Comparison of ENCODE assay signal across 8 cellular contexts in genomic region chr1:78005755-78006154, GRCh38. TPM values are rescaled to one million over a fixed set of nuclear protein-coding genes. Genes with fewer than 3 reads are reported as not detected.
DNase-seq lines count a peak whose midpoint lies in the region; ATAC-seq and TF ChIP-seq lines count a peak whose summit lies in the region.

No MANE protein-coding gene starts in this region.

- no peaks in the 10 kb centered on the region for H3K27me3 ChIP-seq in neutrophil

- peak overlapping the region; percentile 66 for H3K4me3 ChIP-seq in Jurkat, Clone E6-1 (ENCODE audit: low read length)
- H3K4me3 ChIP-seq in fibroblast of pulmonary artery (replicated peaks; ENCODE audit: low read depth, low read length) (peak overlapping the region; percentile 82), neutrophil (ENCODE audit: low read depth in 1 of 2, low read length in 1 of 2) (no peak overlapping the region)

- H3K4me1 ChIP-seq in neutrophil (ENCODE audit: control insufficient read depth in 1 of 2, insufficient read depth in 1 of 2, low read depth in 1 of 2, low read length in 1 of 2) = peaks cover 20 to 33% of the 10 kb centered on the region in 2 experiments

- H3K27ac ChIP-seq in VCaP (peak overlapping the region; percentile 60), neutrophil (peak overlapping the region; percentile 24)

- DNase-seq in COLO829 (ENCODE audit: low spot score) = peak; percentile 27
- no peak for DNase-seq in Jurkat, Clone E6-1 (ENCODE audit: low read depth, low spot score)
- DNase-seq in fibroblast of pulmonary artery (ENCODE audit: low read depth) = peak; percentile 96
- DNase-seq in NCI-H2029 treated with DMSO at 0.1 percent for 48 hours (lab: John Stamatoyannopoulos, UW) = no peak
- DNase-seq in stimulated activated CD8-positive, alpha-beta memory T cell treated with anti-CD3 and anti-CD28 coated beads, Interleukin-4, amount 100 ng/mL, for 48 hours = no peak

- TF ChIP-seq CTCF in VCaP (conservative IDR thresholded peaks at IDR 0.05) = no peak
- no peak for TF ChIP-seq CTCF in fibroblast of pulmonary artery (IDR thresholded peaks at IDR 0.05; ENCODE audit: low read length, missing control alignments)
- TF ChIP-seq CTCF in neutrophil (IDR thresholded peaks at IDR 0.05) = no peak

- no peaks in the 10 kb centered on the region for H3K9me3 ChIP-seq in neutrophil

- ATAC-seq in HG02623 (IDR thresholded peaks at IDR 0.05; ENCODE audit: unreplicated experiment) = no peak

- H3K36me3 ChIP-seq in neutrophil = no peaks in the 10 kb centered on the region

RNA-seq across cellular contexts. Expression of gene DNAJB4, which starts 1.0 kb away (rescaled TPM):
- 9.9 TPM for polyA plus RNA-seq in Jurkat, Clone E6-1 (2012; ENCODE audit: insufficient read depth, insufficient read length)

RNA-seq across cellular contexts. Expression of gene FUBP1, which starts 26.9 kb away (rescaled TPM):
- 165 TPM for polyA plus RNA-seq in Jurkat, Clone E6-1 (2012; ENCODE audit: insufficient read depth, insufficient read length)

RNA-seq across cellular contexts. Expression of gene GIPC2, which starts 40.0 kb away (rescaled TPM):
- polyA plus RNA-seq in Jurkat, Clone E6-1 (2012; ENCODE audit: insufficient read depth, insufficient read length) = not detected

Comparison
In these comparisons a context has a peak if more than half of its experiments do, and no peak if none do; other contexts are left out.
1. DNase-seq: peak in COLO829 (single experiment) and fibroblast of pulmonary artery (single experiment); none in Jurkat, Clone E6-1 (single experiment), NCI-H2029 treated with DMSO at 0.1 percent for 48 hours (single experiment) and stimulated activated CD8-positive, alpha-beta memory T cell treated with anti-CD3 and anti-CD28 coated beads, Interleukin-4, amount 100 ng/mL, for 48 hours (single experiment).
2. H3K4me3 ChIP-seq: peak in Jurkat, Clone E6-1 (single experiment) and fibroblast of pulmonary artery (single experiment); none in neutrophil (0 of 2).